ENCODE assay signal across 8 cellular contexts in genomic region chr17:41734139-41734948, GRCh38. TPM values are rescaled to one million over a fixed set of nuclear protein-coding genes. Genes with fewer than 3 reads are reported as not detected.
DNase-seq lines count a peak whose midpoint lies in the region; ATAC-seq and TF ChIP-seq lines count a peak whose summit lies in the region.

TSS of gene HAP1 (minus strand) at chr17:41734643. CDS start at chr17:41734634, 9 bp downstream.

- peaks cover 0 to 26% of the 10 kb centered on the region in 2 donors for H3K4me1 ChIP-seq in muscle layer of duodenum (ENCODE audit: control insufficient read depth in 1 of 2, insufficient read depth in 2 of 2, low read length in 2 of 2)
- H3K4me1 ChIP-seq in tibial artery = peaks cover 0 to 27% (median 13%) of the 10 kb centered on the region in 4 donors

- POLR2A ChIA-PET in activated CD4-positive, alpha-beta T cell treated with anti-CD3 and anti-CD28 coated beads for 36 hours (lab: Charles Lee) = no interaction called here

- no peak for ATAC-seq in activated CD4-positive, alpha-beta T cell treated with anti-CD3 and anti-CD28 coated beads for 36 hours
- peak; percentile 14 for ATAC-seq in T-helper 17 cell

- peaks cover 45% of the 10 kb centered on the region for H3K27me3 Mint-ChIP-seq in activated CD4-positive, alpha-beta T cell treated with anti-CD3 and anti-CD28 coated beads for 36 hours
- peaks cover 56% of the 10 kb centered on the region for H3K27me3 Mint-ChIP-seq in T-helper 17 cell

- CTCF ChIA-PET in activated CD4-positive, alpha-beta T cell treated with anti-CD3 and anti-CD28 coated beads for 36 hours (lab: Charles Lee) = interaction anchor here (1.1 to 1.2 kb wide), 2 partner anchors 68 to 72 kb away, joined by 3 read pairs; no protein-coding TSS in a partner anchor

- H3K9me3 ChIP-seq in T-helper 17 cell (ENCODE audit: control insufficient read depth, low read length, poor library complexity, severe bottlenecking) (no peaks in the 10 kb centered on the region), muscle layer of duodenum (ENCODE audit: control insufficient read depth in 1 of 2, low read length in 2 of 2) (no peaks in the 10 kb centered on the region), tibial artery (no peaks in the 10 kb centered on the region)

- DNase-seq in activated CD4-positive, alpha-beta T cell treated with anti-CD3 and anti-CD28 coated beads for 36 hours = peak; percentile 37
- no peak for DNase-seq in activated CD4-positive, alpha-beta T cell treated with anti-CD3 and anti-CD28 coated beads for 4 hours
- DNase-seq in T-helper 17 cell = no peak
- peak; percentile 50 for DNase-seq in epithelial cell of esophagus (ENCODE audit: low read depth)
- DNase-seq in tibial artery = no peak
- DNase-seq in stimulated activated CD4-positive, alpha-beta T cell treated with anti-CD3 and anti-CD28 coated beads, Interleukin-4, amount 100 ng/mL, for 24 hours = no peak
- DNase-seq in GM19240 (ENCODE audit: insufficient read length, low spot score) = no peak

- H3K27ac ChIP-seq in muscle layer of duodenum (ENCODE audit: low read length) (no peak within 1 kb of the TSS), tibial artery (no peak within 1 kb of the TSS)

- no peaks in the 10 kb centered on the region for H3K36me3 Mint-ChIP-seq in activated CD4-positive, alpha-beta T cell treated with anti-CD3 and anti-CD28 coated beads for 36 hours (ENCODE audit: low read depth)
- H3K36me3 Mint-ChIP-seq in T-helper 17 cell (ENCODE audit: low read depth) = peaks cover 3% of the 10 kb centered on the region

- H3K27me3 ChIP-seq in muscle layer of duodenum (ENCODE audit: low read depth, low read length) = peaks cover 8% of the 10 kb centered on the region
- peaks cover 4 to 64% of the 10 kb centered on the region in 2 donors for H3K27me3 ChIP-seq in tibial artery

- peaks cover 5% of the 10 kb centered on the region for H3K4me1 Mint-ChIP-seq in activated CD4-positive, alpha-beta T cell treated with anti-CD3 and anti-CD28 coated beads for 36 hours
- peaks cover 14% of the 10 kb centered on the region for H3K4me1 Mint-ChIP-seq in T-helper 17 cell

- TF ChIP-seq CTCF in epithelial cell of esophagus (IDR thresholded peaks at IDR 0.05; ENCODE audit: insufficient read depth, low read depth, low read length, missing control alignments) = no peak
- no peak for TF ChIP-seq CTCF in tibial artery (IDR thresholded peaks at IDR 0.05)

- H3K9me3 Mint-ChIP-seq in activated CD4-positive, alpha-beta T cell treated with anti-CD3 and anti-CD28 coated beads for 36 hours (ENCODE audit: low read depth) = no peaks in the 10 kb centered on the region

- H3K4me3 ChIP-seq in epithelial cell of esophagus (ENCODE audit: low read length) (peak within 1 kb of the TSS; percentile 56), muscle layer of duodenum (ENCODE audit: low read depth in 1 of 2, low read length in 2 of 2) (peak within 1 kb of the TSS; percentile 7 to 73), tibial artery (peak within 1 kb of the TSS in 1 of 2 donors; percentile 45)

- no peak within 1 kb of the TSS for H3K27ac Mint-ChIP-seq in activated CD4-positive, alpha-beta T cell treated with anti-CD3 and anti-CD28 coated beads for 36 hours
- no peak within 1 kb of the TSS for H3K27ac Mint-ChIP-seq in T-helper 17 cell

- no peak within 1 kb of the TSS for H3K4me3 Mint-ChIP-seq in activated CD4-positive, alpha-beta T cell treated with anti-CD3 and anti-CD28 coated beads for 36 hours
- H3K4me3 Mint-ChIP-seq in T-helper 17 cell = peak within 1 kb of the TSS; percentile 78

- H3K36me3 ChIP-seq in muscle layer of duodenum (ENCODE audit: control insufficient read depth in 1 of 2, insufficient read depth in 2 of 2, low read length in 2 of 2) (no peaks in the 10 kb centered on the region), tibial artery (no peaks in the 10 kb centered on the region)

- intact Hi-C loops in activated CD4-positive, alpha-beta T cell treated with anti-CD3 and anti-CD28 coated beads for 36 hours (cut with DNase I, micrococcal nuclease) = loop anchor here in 1 of 2 experiments (10.0 kb wide), 1 partner anchor 130 kb away; the partner anchor contains the start of gene KLHL11
- intact Hi-C loops in tibial artery (cut with DNase I; ENCODE audit: low total_unique reads) = loop anchor here (10.0 kb wide), 1 partner anchor 150 kb away; no protein-coding TSS in a partner anchor

RNA-seq across cellular contexts. Expression of gene HAP1, which starts in this region (rescaled TPM):
- total RNA-seq in activated CD4-positive, alpha-beta T cell treated with anti-CD3 and anti-CD28 coated beads for 36 hours = not detected
- 1 to 10 TPM in 1 of 2 donors, under 1 TPM in 1; 0.15 to 1.3 TPM for total RNA-seq in T-helper 17 cell

Comparison
In these comparisons a context has a peak if more than half of its experiments do, and no peak if none do; other contexts are left out.
1. Peak in DNase-seq in activated CD4-positive, alpha-beta T cell treated with anti-CD3 and anti-CD28 coated beads for 36 hours; RNA of the gene not detected or under 1 TPM.